1 cellular context compared by ENCODE assay signal in the genomic region with DNA sequence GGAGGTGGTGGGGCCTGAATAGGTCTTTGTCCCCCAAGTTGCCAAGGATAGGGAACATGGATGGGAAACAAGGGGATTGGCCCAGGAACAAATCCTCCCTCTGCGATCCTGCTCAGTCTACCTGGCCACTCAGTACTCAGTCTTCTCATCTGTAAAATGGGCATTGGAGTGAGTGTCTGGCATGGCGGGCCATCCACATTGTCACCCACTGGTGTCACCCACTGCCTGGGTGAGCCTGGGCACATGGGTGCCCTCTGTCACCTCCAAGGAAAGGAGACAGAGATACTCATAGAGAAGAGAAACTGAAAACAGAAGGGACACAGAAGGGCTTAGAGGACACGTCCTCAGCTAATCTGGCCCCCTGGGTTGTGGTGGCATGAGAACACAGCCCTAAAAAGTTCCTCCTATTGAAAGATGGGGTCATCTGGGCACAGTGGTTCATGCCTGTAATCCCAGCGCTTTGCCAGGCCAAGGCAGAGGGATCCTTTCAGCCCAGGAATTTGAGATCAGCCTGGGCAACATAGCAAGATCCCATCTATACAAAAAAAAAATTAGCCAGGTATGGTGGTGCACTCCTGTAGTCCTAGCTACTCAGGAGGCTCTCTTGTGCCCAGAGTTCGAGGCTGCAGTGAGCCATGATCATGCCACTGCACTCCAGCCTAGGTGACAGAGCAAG.
TF ChIP-seq lines count a peak whose summit lies in the region.

No MANE protein-coding gene starts in this region.

TF ChIP-seq in K562, 482 proteins besides CTCF, POLR2A, EP300 and RAD21 (continued from another document):
- TF ChIP-seq KDM1A (IDR thresholded peaks at IDR 0.05), result peak; percentile 37 to 49; a peak in 1 of 4 replicates
- TF ChIP-seq TSC22D4 (tag; IDR thresholded peaks at IDR 0.05), result no peak
TF ChIP-seq in K562: peak in this region for 6.
